ENCODE assay signal across 14 cellular contexts in genomic region chr3:4742359-4742758, GRCh38.
DNase-seq lines count a peak whose midpoint lies in the region; ATAC-seq and TF ChIP-seq lines count a peak whose summit lies in the region.
"Had no signal": no experiment of that assay in that cellular context is flagged by ENCODE, and none has a peak within 500 bp of the region (broad histone marks: within the 10 kb centered on the region; RNA-seq: fewer than 3 reads in every experiment).

No MANE protein-coding gene starts in this region.

- H3K27ac ChIP-seq in C4-2B (peak overlapping the region; percentile 57), RWPE1 (peak overlapping the region; percentile 78), foreskin keratinocyte (peak overlapping the region; percentile 94), gastrocnemius medialis (peak overlapping the region; percentile 73 to 83 (median 79))
- H3K27ac ChIP-seq: WERI-Rb-1 had no signal

- DNase-seq in RWPE1 (ENCODE audit: low spot score) (no peak), foreskin keratinocyte (no peak), gastrocnemius medialis (no peak), HuH-7.5 (ENCODE audit: low spot score) (no peak), cerebellum (ENCODE audit: low spot score) (no peak), endothelial cell (ENCODE audit: low spot score) (no peak)
- DNase-seq: C1 segment of cervical spinal cord, GF-D8, NCI-H1092 treated with DMSO at 0.1 percent for 48 hours, NCI-H526, WERI-Rb-1 had no signal

- H3K4me1 ChIP-seq in foreskin keratinocyte (peaks cover 14% of the 10 kb centered on the region), gastrocnemius medialis (peaks cover 18 to 32% of the 10 kb centered on the region in 2 donors)

- H3K4me1 Mint-ChIP-seq in endothelial cell (ENCODE audit: unreplicated experiment), result peaks cover 35% of the 10 kb centered on the region

- no peak for TF ChIP-seq POLR2A in gastrocnemius medialis (IDR thresholded peaks at IDR 0.05)

- H3K4me3 Mint-ChIP-seq in endothelial cell (ENCODE audit: unreplicated experiment), result no peak overlapping the region
- H3K4me3 Mint-ChIP-seq: memory B cell had no signal

- CTCF ChIA-PET in RWPE1 (lab: Yijun Ruan, JAX), result no interaction called here

- H3K4me3 ChIP-seq in gastrocnemius medialis, result no peak overlapping the region

- H3K36me3 ChIP-seq in gastrocnemius medialis, result no peaks in the 10 kb centered on the region
- H3K36me3 ChIP-seq: WERI-Rb-1 had no signal

- TF ChIP-seq CTCF in C4-2B (conservative IDR thresholded peaks at IDR 0.05) (no peak), RWPE1 (conservative IDR thresholded peaks at IDR 0.05; ENCODE audit: low read depth) (no peak), foreskin keratinocyte (conservative IDR thresholded peaks at IDR 0.05) (no peak), gastrocnemius medialis (IDR thresholded peaks at IDR 0.05 in 4 of 5, conservative IDR thresholded peaks at IDR 0.05 in 1 of 5) (no peak), endothelial cell (IDR thresholded peaks at IDR 0.05; ENCODE audit: unreplicated experiment) (no peak)

- peaks cover 37% of the 10 kb centered on the region for H3K36me3 Mint-ChIP-seq in endothelial cell (ENCODE audit: low read depth, unreplicated experiment)

- H3K9me3 ChIP-seq in gastrocnemius medialis, result no peaks in the 10 kb centered on the region

- no peak for ATAC-seq in foreskin keratinocyte
- no peak for ATAC-seq in gastrocnemius medialis
- ATAC-seq in GM21423 (IDR thresholded peaks at IDR 0.05; ENCODE audit: unreplicated experiment), result no peak

- POLR2A ChIA-PET in RWPE1 (lab: Yijun Ruan, JAX; ENCODE audit: low non-redundant PET), result no interaction called here

- intact Hi-C loops in gastrocnemius medialis (cut with DNase I; ENCODE audit: low total_unique reads), result loop anchor here (5.0 to 10.0 kb wide), 2 partner anchors 85 to 452 kb away; no protein-coding TSS in a partner anchor

- H3K27me3 ChIP-seq in foreskin keratinocyte, result no peaks in the 10 kb centered on the region
- H3K27me3 ChIP-seq in gastrocnemius medialis, result no peaks in the 10 kb centered on the region

- in situ Hi-C loops in gastrocnemius medialis (cut with MboI; ENCODE audit: low sequenced_read_pairs in 4 of 4), result no loop called here

- peaks cover 5% of the 10 kb centered on the region for H3K27me3 Mint-ChIP-seq in endothelial cell (ENCODE audit: unreplicated experiment)
- H3K27me3 Mint-ChIP-seq: memory B cell had no signal

- no peak overlapping the region for H3K27ac Mint-ChIP-seq in endothelial cell (ENCODE audit: unreplicated experiment)

- H3K9me3 Mint-ChIP-seq in endothelial cell (ENCODE audit: unreplicated experiment), result no peaks in the 10 kb centered on the region
- H3K9me3 Mint-ChIP-seq: memory B cell had no signal
